2 cellular contexts compared by ENCODE assay signal in genomic region chr5:143466632-143467031, GRCh38.
TF ChIP-seq lines count a peak whose summit lies in the region.

No MANE protein-coding gene starts in this region.

TF ChIP-seq in SK-N-SH, 30 proteins besides CTCF, POLR2A, EP300 and RAD21 (continued from another document):
- TF ChIP-seq RCOR1 (IDR thresholded peaks at IDR 0.05; ENCODE audit: low read length), result no peak
- TF ChIP-seq ELF1 (IDR thresholded peaks at IDR 0.05), result no peak
- no peak for TF ChIP-seq FOXJ3 (CRISPR knock-in tag; IDR thresholded peaks at IDR 0.05)
- TF ChIP-seq IRF3 (IDR thresholded peaks at IDR 0.05; ENCODE audit: low read depth, low read length), result no peak

TF ChIP-seq in HepG2, 621 proteins besides CTCF, POLR2A, EP300 and RAD21 (continued from another document and continues in another):
- TF ChIP-seq ZBTB43 (CRISPR knock-in tag; conservative IDR thresholded peaks at IDR 0.05), result no peak
- TF ChIP-seq TFAP4 (IDR thresholded peaks at IDR 0.05; ENCODE audit: borderline replicate concordance, low read depth), result 0 out of 2 replicates have a peak, but pooled peaks have one; percentile 16
- no peak for TF ChIP-seq ZNF574 (CRISPR knock-in tag; IDR thresholded peaks at IDR 0.05)
- TF ChIP-seq AHDC1 (CRISPR knock-in tag; IDR thresholded peaks at IDR 0.05; ENCODE audit: borderline replicate concordance), result peak; percentile 49; the same call in 1 of the 2 replicates
- no peak for TF ChIP-seq PHF8 (CRISPR knock-in tag; IDR thresholded peaks at IDR 0.05)
- TF ChIP-seq ZNF616 (CRISPR knock-in tag; IDR thresholded peaks at IDR 0.05; ENCODE audit: low read depth), result no peak
- no peak for TF ChIP-seq ZNF276 (CRISPR knock-in tag; IDR thresholded peaks at IDR 0.05; ENCODE audit: low read depth)
- TF ChIP-seq ZBTB42 (CRISPR knock-in tag; IDR thresholded peaks at IDR 0.05), result no peak
- TF ChIP-seq ATF3 (CRISPR knock-in tag; IDR thresholded peaks at IDR 0.05), result no peak
- no peak for TF ChIP-seq ATAD3A (CRISPR knock-in tag; IDR thresholded peaks at IDR 0.05)
- no peak for TF ChIP-seq GMEB1 (CRISPR knock-in tag; IDR thresholded peaks at IDR 0.05; ENCODE audit: borderline replicate concordance)
- TF ChIP-seq MIXL1 (CRISPR knock-in tag; IDR thresholded peaks at IDR 0.05), result peak; percentile 58; the same call in 1 of the 2 replicates
- no peak for TF ChIP-seq BHLHE40 (IDR thresholded peaks at IDR 0.05; ENCODE audit: low read length)
- no peak for TF ChIP-seq MLX (CRISPR knock-in tag; IDR thresholded peaks at IDR 0.05)
- no peak for TF ChIP-seq RORA (CRISPR knock-in tag; IDR thresholded peaks at IDR 0.05)
- TF ChIP-seq REPIN1 (CRISPR knock-in tag; IDR thresholded peaks at IDR 0.05; ENCODE audit: borderline replicate concordance, low read depth), result no peak
- TF ChIP-seq BCL6 (CRISPR knock-in tag; IDR thresholded peaks at IDR 0.05), result peak; percentile 16; the same call in 1 of the 2 replicates
- TF ChIP-seq GMEB2 (CRISPR knock-in tag; IDR thresholded peaks at IDR 0.05; ENCODE audit: low read depth), result no peak
- TF ChIP-seq ARID5B (CRISPR knock-in tag; IDR thresholded peaks at IDR 0.05), result 0 out of 2 replicates have a peak, but pooled peaks have one; percentile 32
- TF ChIP-seq XBP1 (CRISPR knock-in tag; IDR thresholded peaks at IDR 0.05), result no peak
- no peak for TF ChIP-seq PCBP1 (IDR thresholded peaks at IDR 0.05; ENCODE audit: borderline replicate concordance, low read depth, low read length)
- no peak for TF ChIP-seq NRL (CRISPR knock-in tag; IDR thresholded peaks at IDR 0.05; ENCODE audit: borderline replicate concordance)
- no peak for TF ChIP-seq GRHL1 (CRISPR knock-in tag; conservative IDR thresholded peaks at IDR 0.05)
